ENCODE assay signal across 17 cellular contexts in genomic region chr2:200353125-200353524, GRCh38. TPM values are rescaled to one million over a fixed set of nuclear protein-coding genes. Genes with fewer than 3 reads are reported as not detected.
A peak's percentile ranks its signal among the peaks of the same experiment; 100 is the strongest.
DNase-seq lines count a peak whose midpoint lies in the region; FAIRE-seq and TF ChIP-seq lines count a peak whose summit lies in the region.
"Had no signal": no experiment of that assay in that cellular context is flagged by ENCODE, and none has a peak within 500 bp of the region (broad histone marks: within the 10 kb centered on the region; RNA-seq: fewer than 3 reads in every experiment).

No MANE protein-coding gene starts in this region.

- no peaks in the 10 kb centered on the region for H3K27me3 ChIP-seq in HUES48 (ENCODE audit: control insufficient read depth, insufficient read depth, low read length)
- no peaks in the 10 kb centered on the region for H3K27me3 ChIP-seq in brain microvascular endothelial cell (replicated peaks)
- H3K27me3 ChIP-seq: esophagus muscularis mucosa, pancreas had no signal

- H3K4me3 Mint-ChIP-seq in T-helper 2 cell treated with Interferon-gamma antibody and Interleukin-4, amounts not matched to agents 5 μg/mL and 100 μg/mL, for 36 hours = no peak overlapping the region
- H3K4me3 Mint-ChIP-seq: activated naive CD8-positive, alpha-beta T cell treated with anti-CD3 and anti-CD28 coated beads for 36 hours had no signal

- H3K36me3 ChIP-seq in HUES48 (ENCODE audit: control insufficient read depth, insufficient read depth, low read length) = 0 out of 2 replicates have a peak, but pooled peaks cover 3% of the 10 kb centered on the region
- peaks cover 4% of the 10 kb centered on the region for H3K36me3 ChIP-seq in brain microvascular endothelial cell (replicated peaks)
- no peaks in the 10 kb centered on the region for H3K36me3 ChIP-seq in kidney (ENCODE audit: control insufficient read depth in 1 of 2, insufficient read depth in 2 of 2, low read length in 2 of 2)
- H3K36me3 ChIP-seq: esophagus muscularis mucosa, pancreas had no signal

- H3K27ac ChIP-seq in HUES48 (ENCODE audit: low read depth, low read length) (peak overlapping the region; percentile 80), brain microvascular endothelial cell (peak overlapping the region; percentile 64), kidney (ENCODE audit: low read depth in 2 of 2, low read length in 2 of 2) (peak overlapping the region; percentile 7 to 33), temporal lobe (ENCODE audit: low read depth, low read length) (peak overlapping the region; percentile 41)

- H3K4me1 ChIP-seq in HUES48 (ENCODE audit: control insufficient read depth, insufficient read depth, low read length) (peaks cover 65% of the 10 kb centered on the region), kidney (ENCODE audit: control insufficient read depth in 1 of 2, insufficient read depth in 1 of 2, low read depth in 1 of 2, low read length in 2 of 2) (peaks cover 12 to 36% of the 10 kb centered on the region in 2 donors)

- H3K9me3 ChIP-seq in HUES48 (ENCODE audit: control insufficient read depth, insufficient read depth, low read length) = no peaks in the 10 kb centered on the region
- H3K9me3 ChIP-seq in kidney (ENCODE audit: control insufficient read depth in 1 of 2, low read length in 2 of 2) = no peaks in the 10 kb centered on the region
- H3K9me3 ChIP-seq: esophagus muscularis mucosa, pancreas had no signal

- no peaks in the 10 kb centered on the region for H3K27me3 Mint-ChIP-seq in T-helper 2 cell treated with Interferon-gamma antibody and Interleukin-4, amounts not matched to agents 5 μg/mL and 100 μg/mL, for 36 hours (ENCODE audit: low read depth)

- in situ Hi-C loops in brain microvascular endothelial cell (cut with HindIII; ENCODE audit: low pct_ligation_motif_present, low sequenced_read_pairs) = no loop called here

- H3K27ac Mint-ChIP-seq in T-helper 2 cell treated with Interferon-gamma antibody and Interleukin-4, amounts not matched to agents 5 μg/mL and 100 μg/mL, for 36 hours = no peak overlapping the region
- H3K27ac Mint-ChIP-seq: activated naive CD8-positive, alpha-beta T cell treated with anti-CD3 and anti-CD28 coated beads for 36 hours had no signal

- H3K4me3 ChIP-seq in HUES48 (ENCODE audit: low read depth, low read length) (no peak overlapping the region), brain microvascular endothelial cell (ENCODE audit: low read depth, low read length) (no peak overlapping the region), kidney (ENCODE audit: low read length in 2 of 2) (no peak overlapping the region)
- H3K4me3 ChIP-seq: esophagus muscularis mucosa, pancreas had no signal

- TF ChIP-seq CTCF in brain microvascular endothelial cell (IDR thresholded peaks at IDR 0.05; ENCODE audit: low read depth, low read length, missing control alignments) (no peak), kidney (IDR thresholded peaks at IDR 0.05; ENCODE audit: borderline replicate concordance, extremely low read depth, insufficient read depth) (no peak)

- DNase-seq in brain microvascular endothelial cell (no peak), kidney (no peak), cerebellar nuclear complex (lab: John Stamatoyannopoulos, UW) (no peak), HuH-7 (ENCODE audit: low spot score) (no peak), cerebellum (ENCODE audit: low spot score) (no peak)
- DNase-seq in T-helper 2 cell treated with Interferon-gamma antibody and Interleukin-4, amounts not matched to agents 5 μg/mL and 100 μg/mL, for 36 hours (ENCODE audit: low spot score) = no peak
- DNase-seq: activated CD4-positive, CD25-positive, alpha-beta regulatory T cell treated with anti-CD3 and anti-CD28 coated beads, Interleukin-2, amount 50 U/mL, for 72 hours; activated naive CD8-positive, alpha-beta T cell treated with anti-CD3 and anti-CD28 coated beads for 36 hours; C1 segment of cervical spinal cord; cortex of kidney; DND-41; midbrain; NCI-H1105; pancreas had no signal

- no peaks in the 10 kb centered on the region for H3K9me3 Mint-ChIP-seq in T-helper 2 cell treated with Interferon-gamma antibody and Interleukin-4, amounts not matched to agents 5 μg/mL and 100 μg/mL, for 36 hours
- H3K9me3 Mint-ChIP-seq: activated naive CD8-positive, alpha-beta T cell treated with anti-CD3 and anti-CD28 coated beads for 36 hours had no signal

- intact Hi-C loops in kidney (cut with DNase I) = no loop called here

- no peak for FAIRE-seq in kidney (lab: Jason Lieb, UNC)
- FAIRE-seq: pancreas had no signal

- no peak overlapping the region for H3K9ac ChIP-seq in HUES48 (ENCODE audit: low read depth, low read length)
- H3K9ac ChIP-seq in kidney (ENCODE audit: low read length in 2 of 2) = no peak overlapping the region

- H3K4me1 Mint-ChIP-seq in T-helper 2 cell treated with Interferon-gamma antibody and Interleukin-4, amounts not matched to agents 5 μg/mL and 100 μg/mL, for 36 hours (ENCODE audit: low read depth) = no peaks in the 10 kb centered on the region
- H3K4me1 Mint-ChIP-seq: activated naive CD8-positive, alpha-beta T cell treated with anti-CD3 and anti-CD28 coated beads for 36 hours had no signal

- peaks cover 4% of the 10 kb centered on the region for H3K36me3 Mint-ChIP-seq in T-helper 2 cell treated with Interferon-gamma antibody and Interleukin-4, amounts not matched to agents 5 μg/mL and 100 μg/mL, for 36 hours (ENCODE audit: low read depth)
- H3K36me3 Mint-ChIP-seq: activated naive CD8-positive, alpha-beta T cell treated with anti-CD3 and anti-CD28 coated beads for 36 hours had no signal

RNA-seq across cellular contexts. Expression of gene SPATS2L, which starts 46.6 kb away (rescaled TPM):
- 166 TPM for total RNA-seq in kidney
- 86.1 TPM for polyA plus RNA-seq in kidney (ENCODE audit: insufficient read depth, low read depth, low replicate concordance)
- 32.2 TPM for total RNA-seq in temporal lobe
- total RNA-seq in cerebellum = 29.0 TPM

Comparison
In these comparisons a context has a peak if more than half of its experiments do, and no peak if none do; other contexts are left out.
1. H3K27ac ChIP-seq: peak in every context shown above with its lines; median percentile 80 in HUES48; 64 in brain microvascular endothelial cell; 41 in temporal lobe; 20 in kidney.